15 cellular contexts compared by ENCODE assay signal in genomic region chr9:118230319-118230718, GRCh38.
"Had no signal": no experiment of that assay in that cellular context is flagged by ENCODE, and none has a peak within 500 bp of the region (broad histone marks: within the 10 kb centered on the region; RNA-seq: fewer than 3 reads in every experiment).

No MANE protein-coding gene starts in this region.

- DNase-seq: activated CD4-positive, alpha-beta T cell treated with anti-CD3 and anti-CD28 coated beads, Interleukin-2, amount 50 U/mL, for 4 hours; activated CD4-positive, CD25-positive, alpha-beta regulatory T cell treated with anti-CD3 and anti-CD28 coated beads, Interleukin-2, amount 50 U/mL, for 72 hours; activated effector memory CD4-positive, alpha-beta T cell treated with anti-CD3 and anti-CD28 coated beads, Interleukin-2, amount 50 U/mL, for 16 hours; activated T-cell treated with anti-CD3 and anti-CD28 coated beads, Interleukin-2, amount 50 U/mL, for 4 hours; aorta; cortex of kidney; effector CD8-positive, alpha-beta T cell; kidney; left ventricle myocardium inferior; psoas muscle; sigmoid colon; stimulated activated CD4-positive, alpha-beta T cell treated with anti-CD3 and anti-CD28 coated beads, Interleukin-4, amount 100 ng/mL, for 1 hour; stimulated activated CD8-positive, alpha-beta memory T cell treated with anti-CD3 and anti-CD28 coated beads, Interleukin-4, amount 100 ng/mL, for 48 hours; stimulated activated naive CD8-positive, alpha-beta T cell treated with anti-CD3 and anti-CD28 coated beads, Interleukin-15, Interleukin-2, amounts not matched to agents 100 U/mL and 50 U/mL, for 24 hours; testis had no signal

- H3K27me3 ChIP-seq: sigmoid colon, testis had no signal

- H3K9me3 ChIP-seq: left ventricle myocardium inferior, psoas muscle, sigmoid colon, testis had no signal

- H3K27ac ChIP-seq: left ventricle myocardium inferior, psoas muscle, sigmoid colon, testis had no signal

- H3K4me1 ChIP-seq: left ventricle myocardium inferior, psoas muscle, sigmoid colon, testis had no signal

- H3K4me3 ChIP-seq: left ventricle myocardium inferior, psoas muscle, sigmoid colon, testis had no signal

- H3K36me3 ChIP-seq: left ventricle myocardium inferior, sigmoid colon had no signal
